Comparison of ENCODE assay signal across 8 cellular contexts in the genomic region with DNA sequence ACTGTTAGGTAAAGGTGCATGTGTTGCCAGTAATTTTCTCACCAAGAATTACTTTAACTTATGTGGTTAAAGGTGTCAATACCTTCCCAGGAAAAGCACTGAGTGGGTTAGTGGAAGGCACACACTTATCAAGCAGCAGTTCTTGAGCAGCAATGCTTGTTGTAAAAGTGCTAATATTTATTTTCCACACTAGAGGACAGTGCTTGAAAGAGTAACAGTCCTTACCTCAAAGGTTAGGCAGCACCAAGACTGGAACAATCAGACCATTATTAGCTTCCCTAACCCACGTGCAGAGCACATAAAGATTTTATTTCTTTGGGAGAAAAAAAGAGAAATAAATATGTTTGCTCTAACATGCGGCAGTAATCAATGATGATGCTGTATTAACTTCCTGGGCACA. TPM values are rescaled to one million over a fixed set of nuclear protein-coding genes. Genes with fewer than 3 reads are reported as not detected.
A peak's percentile ranks its signal among the peaks of the same experiment; 100 is the strongest.
DNase-seq lines count a peak whose midpoint lies in the region; ATAC-seq, FAIRE-seq and TF ChIP-seq lines count a peak whose summit lies in the region.

No MANE protein-coding gene starts in this region.

- TF ChIP-seq CTCF in BE2C (IDR thresholded peaks at IDR 0.05; ENCODE audit: low read depth, low read length) (peak; percentile 51), HFF-Myc (IDR thresholded peaks at IDR 0.05; ENCODE audit: low read depth, low read length, missing control alignments) (peak; percentile 45), WI38 (IDR thresholded peaks at IDR 0.05; ENCODE audit: low read depth, low read length) (0 out of 2 replicates have a peak, but pooled peaks have one; percentile 9)

- no peaks in the 10 kb centered on the region for H3K4me1 ChIP-seq in BE2C

- ATAC-seq in GM21576 (IDR thresholded peaks at IDR 0.05; ENCODE audit: unreplicated experiment) (no peak), GM18520 (IDR thresholded peaks at IDR 0.05; ENCODE audit: unreplicated experiment) (no peak)

- no peaks in the 10 kb centered on the region for H3K9me3 ChIP-seq in BE2C

- H3K4me3 ChIP-seq in BE2C (ENCODE audit: low read depth, low read length) = no peak overlapping the region
- H3K4me3 ChIP-seq in HFF-Myc (replicated peaks; ENCODE audit: low read depth, low read length) = no peak overlapping the region
- no peak overlapping the region for H3K4me3 ChIP-seq in WI38 (ENCODE audit: low read depth, low read length)

- DNase-seq in BE2C (no peak), HFF-Myc (ENCODE audit: extremely low read depth, low read depth) (peak; percentile 41), kidney tubule cell (ENCODE audit: low spot score) (peak; percentile 39), SKM-1 (lab: John Stamatoyannopoulos, UW; ENCODE audit: unreplicated experiment) (no peak), GM12891 (ENCODE audit: insufficient read length, low spot score) (no peak)

- no peak for TF ChIP-seq POLR2A in GM12891 (IDR thresholded peaks at IDR 0.05; ENCODE audit: low read depth, low read length)

- H3K27me3 ChIP-seq in BE2C = no peaks in the 10 kb centered on the region

- H3K36me3 ChIP-seq in BE2C = no peaks in the 10 kb centered on the region

- no peak for FAIRE-seq in GM12891 (lab: Jason Lieb, UNC)

TF ChIP-seq in GM12891, 5 proteins besides CTCF, POLR2A, EP300 and RAD21:
- TF ChIP-seq POU2F2 (IDR thresholded peaks at IDR 0.05; ENCODE audit: low read depth, low read length) = no peak
- no peak for TF ChIP-seq SPI1 (IDR thresholded peaks at IDR 0.05; ENCODE audit: low read depth, low read length)
- no peak for TF ChIP-seq TAF1 (IDR thresholded peaks at IDR 0.05; ENCODE audit: low read depth, low read length)
- no peak for TF ChIP-seq POLR2AphosphoS5 (IDR thresholded peaks at IDR 0.05; ENCODE audit: low read depth, low read length)
- TF ChIP-seq PAX5 (IDR thresholded peaks at IDR 0.05; ENCODE audit: insufficient read depth, low read length, severe bottlenecking) = no peak
TF ChIP-seq in GM12891: peak in this region for 0.

RNA-seq across cellular contexts. Expression of a gene that starts 48.8 kb away (rescaled TPM):
- polyA plus RNA-seq in BE2C (2012; ENCODE audit: insufficient read depth, insufficient read length, low read depth) = 32.1 TPM
- 52.1 TPM for polyA plus RNA-seq in GM12891 (2012; ENCODE audit: low read depth, missing spikeins)

Comparison
In these comparisons a context has a peak if more than half of its experiments do, and no peak if none do; other contexts are left out.
1. DNase-seq: peak in HFF-Myc (single experiment) and kidney tubule cell (single experiment); none in BE2C (single experiment), SKM-1 (single experiment) and GM12891 (single experiment).
2. Peak in every context shown above with its lines, with median percentiles within 50 percentile points of each other: CTCF ChIP-seq.